8 cellular contexts compared by ENCODE assay signal in genomic region chr1:247357781-247358211, GRCh38. TPM values are rescaled to one million over a fixed set of nuclear protein-coding genes. Genes with fewer than 3 reads are reported as not detected.
DNase-seq lines count a peak whose midpoint lies in the region; ATAC-seq and TF ChIP-seq lines count a peak whose summit lies in the region.

No MANE protein-coding gene starts in this region.

- 40 to 43% methylated on average over 6 of the region's 6 CpGs for WGBS in esophagus squamous epithelium, 2 donors

- ATAC-seq in GM21381 (IDR thresholded peaks at IDR 0.05; ENCODE audit: unreplicated experiment), result peak; percentile 83
- ATAC-seq in HG03460 (IDR thresholded peaks at IDR 0.05; ENCODE audit: unreplicated experiment), result peak; percentile 88

- no peak for TF ChIP-seq POLR2A in esophagus squamous epithelium (IDR thresholded peaks at IDR 0.05)

- no peaks in the 10 kb centered on the region for H3K36me3 ChIP-seq in kidney epithelial cell (ENCODE audit: control insufficient read depth, insufficient read depth, low read length)
- no peaks in the 10 kb centered on the region for H3K36me3 ChIP-seq in esophagus squamous epithelium
- H3K36me3 ChIP-seq in SJCRH30, result no peaks in the 10 kb centered on the region

- H3K27ac ChIP-seq in esophagus squamous epithelium (no peak overlapping the region), SJCRH30 (no peak overlapping the region)

- H3K27me3 ChIP-seq in kidney epithelial cell (ENCODE audit: control insufficient read depth, insufficient read depth, low read length) (no peaks in the 10 kb centered on the region), esophagus squamous epithelium (peaks cover 0 to 23% (median 0%) of the 10 kb centered on the region in 4 donors), SJCRH30 (no peaks in the 10 kb centered on the region)

- H3K4me1 ChIP-seq in esophagus squamous epithelium (peaks cover 0 to 31% (median 0%) of the 10 kb centered on the region in 3 donors), SJCRH30 (no peaks in the 10 kb centered on the region)

- H3K9me3 ChIP-seq in esophagus squamous epithelium, result no peaks in the 10 kb centered on the region
- H3K9me3 ChIP-seq in SJCRH30 (replicated peaks), result no peaks in the 10 kb centered on the region

- no peak overlapping the region for H3K4me3 ChIP-seq in kidney epithelial cell (ENCODE audit: low read depth, low read length)
- no peak overlapping the region for H3K4me3 ChIP-seq in esophagus squamous epithelium
- no peak overlapping the region for H3K4me3 ChIP-seq in SJCRH30

- intact Hi-C loops in esophagus squamous epithelium (cut with DNase I), result no loop called here

- DNase-seq in ELF-1 (ENCODE audit: low read depth, low spot score) (peak; percentile 62), kidney epithelial cell (ENCODE audit: low read depth) (peak; percentile 70), esophagus squamous epithelium (lab: John Stamatoyannopoulos, UW) (no peak), hippocampal formation (lab: John Stamatoyannopoulos, UW) (no peak), SJCRH30 (no peak), 8988T (no peak)

- TF ChIP-seq CTCF in kidney epithelial cell (IDR thresholded peaks at IDR 0.05; ENCODE audit: insufficient read depth, low read length, poor library complexity, severe bottlenecking) (no peak), esophagus squamous epithelium (IDR thresholded peaks at IDR 0.05) (no peak)

RNA-seq across cellular contexts. Expression of gene ZNF496, which starts 26.1 kb away (rescaled TPM):
- total RNA-seq in kidney epithelial cell, result 65.7 and 91.8 TPM in 2 replicates
- 10 to 100 TPM in 1 of 4 donors, 1 to 10 TPM in 3; 8.9 to 21.2 (median 9.5) TPM for total RNA-seq in esophagus squamous epithelium
- 33.5 and 35.2 TPM in 2 replicates for total RNA-seq in SJCRH30 (2014; rRNA removed; shearing (Covaris generic))

RNA-seq across cellular contexts. Expression of gene NLRP3, which starts 58.2 kb away (rescaled TPM):
- 1.5 and 2.4 TPM in 2 replicates for total RNA-seq in kidney epithelial cell
- 1 to 10 TPM in 3 of 4 donors, under 1 TPM in 1; 0.57 to 2.3 (median 1.8) TPM for total RNA-seq in esophagus squamous epithelium
- total RNA-seq in SJCRH30 (2014; rRNA removed; shearing (Covaris generic)), result 0.05 and 0.36 TPM in 2 replicates

Comparison
In these comparisons a context has a peak if more than half of its experiments do, and no peak if none do; other contexts are left out.
1. DNase-seq: peak in ELF-1 (single experiment) and kidney epithelial cell (single experiment); none in esophagus squamous epithelium (single experiment), hippocampal formation (0 of 2), SJCRH30 (0 of 2) and 8988T (single experiment).